ENCODE assay signal across 26 cellular contexts in the genomic region with DNA sequence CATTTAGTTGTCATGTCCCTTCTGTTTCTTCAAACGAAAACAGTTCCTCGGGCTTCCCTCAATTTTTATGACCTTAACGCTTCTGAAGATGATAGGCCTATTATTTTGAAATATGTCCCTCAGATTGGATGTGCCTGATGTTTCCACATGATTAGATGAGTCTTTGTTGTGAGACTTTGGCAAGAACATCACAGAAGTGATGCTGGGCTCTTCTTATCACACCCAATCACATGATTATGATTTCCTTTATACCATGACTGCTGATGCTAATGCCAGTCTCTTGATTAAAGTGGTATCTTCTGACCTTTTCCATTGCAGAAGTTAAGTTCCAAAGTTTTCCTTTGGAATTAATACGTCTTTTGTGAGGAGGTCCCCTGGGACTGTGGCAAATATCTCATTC.
DNase-seq lines count a peak whose midpoint lies in the region; ATAC-seq, FAIRE-seq and TF ChIP-seq lines count a peak whose summit lies in the region.
"Had no signal": no experiment of that assay in that cellular context is flagged by ENCODE, and none has a peak within 500 bp of the region (broad histone marks: within the 10 kb centered on the region; RNA-seq: fewer than 3 reads in every experiment).

No MANE protein-coding gene starts in this region.

- H3K4me2 ChIP-seq in endothelial cell of umbilical vein (ENCODE audit: insufficient read depth, low read length) = no peak overlapping the region
- H3K4me2 ChIP-seq in osteoblast (ENCODE audit: insufficient read depth, low read length) = no peak overlapping the region
- H3K4me2 ChIP-seq: BLaER1 treated with 17β-estradiol and CSF1 and Interleukin-3, amounts not matched to agents 10 nM and 100 nM had no signal

- BruUV-seq in endothelial cell of umbilical vein (replicated peaks; lab: Mats Ljungman, UMichigan) = no TSS peak

- H3K9me3 ChIP-seq in endothelial cell of umbilical vein (replicated peaks; ENCODE audit: control insufficient read depth, insufficient read depth, low read length) = no peaks in the 10 kb centered on the region
- H3K9me3 ChIP-seq in osteoblast (ENCODE audit: low read depth, low read length) = no peaks in the 10 kb centered on the region
- H3K9me3 ChIP-seq in tibial nerve = no peaks in the 10 kb centered on the region

- no peak for ATAC-seq in left lobe of liver
- ATAC-seq: Panc1 had no signal

- DNase-seq in LoVo (ENCODE audit: low spot score) = peak; percentile 11
- DNase-seq in endothelial cell of umbilical vein (ENCODE audit: low read depth, low spot score) = peak; percentile 38
- no peak for DNase-seq in osteoblast (ENCODE audit: insufficient read length, low spot score, missing footprints)
- DNase-seq in tibial nerve (ENCODE audit: low spot score in 2 of 2) = no peak
- no peak for DNase-seq in left lobe of liver (ENCODE audit: low spot score)
- DNase-seq in frontal cortex (ENCODE audit: low spot score in 2 of 2) = no peak
- DNase-seq in stimulated activated CD4-positive, alpha-beta T cell treated with anti-CD3 and anti-CD28 coated beads, Interleukin-15, amount 100 ng/mL, for 24 hours = no peak
- DNase-seq: AML-193; CD4-positive, alpha-beta T cell; H9; KG1; NCI-H1092; NCI-H1417 treated with DMSO at 0.1 percent for 48 hours; NCI-H187; NCI-H2081 treated with DMSO at 0.1 percent for 48 hours; NCI-H2171; NCI-H510A; NCI-H69; SHP77 had no signal

- H3K27ac ChIP-seq in endothelial cell of umbilical vein (ENCODE audit: insufficient read depth, low read depth, low read length) = no peak overlapping the region
- peak overlapping the region; percentile 38 for H3K27ac ChIP-seq in osteoblast (ENCODE audit: low read depth, low read length)
- H3K27ac ChIP-seq in tibial nerve = peak overlapping the region in 1 of 4 donors; percentile 49
- H3K27ac ChIP-seq: BLaER1 treated with 17β-estradiol and CSF1 and Interleukin-3, amounts not matched to agents 10 nM and 100 nM; GM23248; RWPE1 had no signal

- WGBS in tibial nerve, 2 donors = 71 to 74% methylated on average over 4 of the region's 4 CpGs

- TF ChIP-seq POLR2A in endothelial cell of umbilical vein (IDR thresholded peaks at IDR 0.05; ENCODE audit: low read depth, low read length) = no peak
- TF ChIP-seq POLR2A in tibial nerve (IDR thresholded peaks at IDR 0.05) = no peak

- FAIRE-seq in endothelial cell of umbilical vein (lab: Jason Lieb, UNC) (no peak), frontal cortex (lab: Jason Lieb, UNC) (no peak)
- FAIRE-seq: A204.1, D721Med, GM19239 had no signal

- peak; percentile 28 to 70 for TF ChIP-seq EP300 in tibial nerve (IDR thresholded peaks at IDR 0.05)

- H2AFZ ChIP-seq in endothelial cell of umbilical vein (ENCODE audit: low read depth, low read length) = no peak overlapping the region
- H2AFZ ChIP-seq in osteoblast (ENCODE audit: low read length) = no peak overlapping the region
- H2AFZ ChIP-seq: GM23248 had no signal

- H3K4me1 ChIP-seq in endothelial cell of umbilical vein (ENCODE audit: control insufficient read depth, extremely low read depth, insufficient read depth, low read length) = peaks cover 6% of the 10 kb centered on the region
- peaks cover 39% of the 10 kb centered on the region for H3K4me1 ChIP-seq in osteoblast (ENCODE audit: insufficient read depth, low read length)
- H3K4me1 ChIP-seq in tibial nerve = peaks cover 0 to 25% (median 0%) of the 10 kb centered on the region in 4 donors
- H3K4me1 ChIP-seq: BLaER1 treated with 17β-estradiol and CSF1 and Interleukin-3, amounts not matched to agents 10 nM and 100 nM had no signal

- H3K4me3 ChIP-seq in endothelial cell of umbilical vein (replicated peaks in 1 of 3; ENCODE audit: insufficient read depth in 1 of 3, low read depth in 1 of 3, low read length in 3 of 3) = no peak overlapping the region
- no peak overlapping the region for H3K4me3 ChIP-seq in osteoblast (ENCODE audit: insufficient read depth, low read length)
- no peak overlapping the region for H3K4me3 ChIP-seq in tibial nerve
- H3K4me3 ChIP-seq: BLaER1 treated with 17β-estradiol and CSF1 and Interleukin-3, amounts not matched to agents 10 nM and 100 nM; GM23248 had no signal

- no peaks in the 10 kb centered on the region for H3K36me3 ChIP-seq in endothelial cell of umbilical vein (ENCODE audit: control insufficient read depth in 2 of 2, extremely low read depth in 1 of 2, insufficient read depth in 2 of 2, low read length in 2 of 2)
- H3K36me3 ChIP-seq in osteoblast (ENCODE audit: insufficient read depth, low read length) = peaks cover 22% of the 10 kb centered on the region
- H3K36me3 ChIP-seq in tibial nerve = no peaks in the 10 kb centered on the region
- H3K36me3 ChIP-seq: BLaER1 treated with 17β-estradiol and CSF1 and Interleukin-3, amounts not matched to agents 10 nM and 100 nM had no signal

- no peaks in the 10 kb centered on the region for H4K20me1 ChIP-seq in endothelial cell of umbilical vein (replicated peaks; ENCODE audit: control insufficient read depth, extremely low read depth, insufficient read depth, low read length)
- H4K20me1 ChIP-seq in osteoblast (ENCODE audit: insufficient read depth, low read length) = no peaks in the 10 kb centered on the region
- H4K20me1 ChIP-seq: BLaER1 treated with 17β-estradiol and CSF1 and Interleukin-3, amounts not matched to agents 10 nM and 100 nM had no signal

- dilution Hi-C loops in endothelial cell of umbilical vein (cut with MboI; ENCODE audit: extremely low pct_ligation_motif_present, low sequenced_read_pairs) = no loop called here

- no peak for TF ChIP-seq CTCF in endothelial cell of umbilical vein (IDR thresholded peaks at IDR 0.05; ENCODE audit: extremely low read depth in 1 of 2, insufficient read depth in 1 of 2, low read depth in 1 of 2, low read length in 2 of 2)
- TF ChIP-seq CTCF in osteoblast (IDR thresholded peaks at IDR 0.05; ENCODE audit: extremely low read depth, low read depth, low read length) = no peak
- no peak for TF ChIP-seq CTCF in tibial nerve (IDR thresholded peaks at IDR 0.05)

- POLR2A ChIA-PET in endothelial cell of umbilical vein (lab: Charles Lee) = no interaction called here

- H3K27me3 ChIP-seq in endothelial cell of umbilical vein (ENCODE audit: control insufficient read depth in 2 of 2, insufficient read depth in 2 of 2, low read length in 2 of 2) = no peaks in the 10 kb centered on the region
- H3K27me3 ChIP-seq in osteoblast (ENCODE audit: insufficient read depth, low read length) = no peaks in the 10 kb centered on the region
- H3K27me3 ChIP-seq in tibial nerve = no peaks in the 10 kb centered on the region
- H3K27me3 ChIP-seq: BLaER1 treated with 17β-estradiol and CSF1 and Interleukin-3, amounts not matched to agents 10 nM and 100 nM had no signal

- H3K79me2 ChIP-seq in endothelial cell of umbilical vein (ENCODE audit: control insufficient read depth, insufficient read depth, low read length) (no peaks in the 10 kb centered on the region), osteoblast (ENCODE audit: insufficient read depth, low read length) (peaks cover 6% of the 10 kb centered on the region)

- no peaks in the 10 kb centered on the region for H3K9me1 ChIP-seq in endothelial cell of umbilical vein (replicated peaks; ENCODE audit: control insufficient read depth, extremely low read depth, insufficient read depth, low read length)

- CTCF ChIA-PET in endothelial cell of umbilical vein (lab: Charles Lee) = no interaction called here

- intact Hi-C loops in endothelial cell of umbilical vein (cut with micrococcal nuclease) = no loop called here

- H3K9ac ChIP-seq in endothelial cell of umbilical vein (replicated peaks; ENCODE audit: extremely low read depth, insufficient read depth, low read length) = no peak overlapping the region
- H3K9ac ChIP-seq: BLaER1 treated with 17β-estradiol and CSF1 and Interleukin-3, amounts not matched to agents 10 nM and 100 nM; GM23248 had no signal

TF ChIP-seq in endothelial cell of umbilical vein, 7 proteins besides CTCF, POLR2A, EP300 and RAD21:
- TF ChIP-seq MYC (IDR thresholded peaks at IDR 0.05; ENCODE audit: low read depth, low read length) = no peak
- no peak for TF ChIP-seq POLR2AphosphoS5 (IDR thresholded peaks at IDR 0.05; ENCODE audit: insufficient read depth, low read depth, low read length)
- TF ChIP-seq FOS (IDR thresholded peaks at IDR 0.05; ENCODE audit: borderline replicate concordance, insufficient read depth, low read length) = no peak
- TF ChIP-seq GATA2 (IDR thresholded peaks at IDR 0.05; ENCODE audit: insufficient read depth, insufficient read length, low read depth, low read length) = peak; percentile 28

Comparison
In these comparisons a context has a peak if more than half of its experiments do, and no peak if none do; other contexts are left out.
1. DNase-seq: peak in LoVo (single experiment) and endothelial cell of umbilical vein (single experiment); none in osteoblast (single experiment), tibial nerve (0 of 2), left lobe of liver (single experiment), frontal cortex (0 of 2) and stimulated activated CD4-positive, alpha-beta T cell treated with anti-CD3 and anti-CD28 coated beads, Interleukin-15, amount 100 ng/mL, for 24 hours (single experiment).